In the genomic region with DNA sequence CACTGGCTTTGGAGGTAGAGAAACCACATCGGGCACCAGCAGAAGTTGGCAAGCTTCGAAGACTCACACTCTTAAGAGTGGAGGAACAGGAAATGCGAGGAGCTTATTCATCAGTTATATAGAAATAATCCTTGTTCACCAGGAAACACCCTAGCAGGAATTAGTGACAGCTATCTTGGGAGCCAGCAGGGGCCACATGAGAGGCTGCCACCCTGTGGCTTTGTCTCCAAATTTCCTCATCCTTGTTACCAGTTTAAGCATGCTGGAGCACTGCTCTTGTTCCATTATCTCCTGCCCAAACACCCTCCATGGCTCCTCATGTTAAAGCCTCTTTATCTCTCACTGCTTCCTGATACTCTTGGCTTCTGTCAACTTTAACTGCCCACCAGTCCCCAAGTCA, we compare ENCODE assay signal across 10 cellular contexts.
DNase-seq lines count a peak whose midpoint lies in the region; ATAC-seq and TF ChIP-seq lines count a peak whose summit lies in the region.
"Had no signal": no experiment of that assay in that cellular context is flagged by ENCODE, and none has a peak within 500 bp of the region (broad histone marks: within the 10 kb centered on the region; RNA-seq: fewer than 3 reads in every experiment).

No MANE protein-coding gene starts in this region.

- TF ChIP-seq CTCF in GM12873 (IDR thresholded peaks at IDR 0.05; ENCODE audit: insufficient read depth, low read depth, low read length, missing control alignments) = peak; percentile 7
- peak; percentile 50 for TF ChIP-seq CTCF in endodermal cell (conservative IDR thresholded peaks at IDR 0.05)

- H3K27me3 Mint-ChIP-seq in endodermal cell (ENCODE audit: insufficient read depth) = no peaks in the 10 kb centered on the region

- H3K9ac ChIP-seq in endodermal cell (ENCODE audit: extremely low read depth, low read length, poor library complexity, severe bottlenecking) = no peak overlapping the region

- H3K27ac Mint-ChIP-seq in endodermal cell = peak overlapping the region; percentile 77
- H3K27ac Mint-ChIP-seq: activated naive CD4-positive, alpha-beta T cell treated with anti-CD3 and anti-CD28 coated beads, Interleukin-2, amount 50 U/mL, for 72 hours had no signal

- peaks cover 33% of the 10 kb centered on the region for H3K4me1 ChIP-seq in endodermal cell (ENCODE audit: control insufficient read depth, insufficient read depth, low read length)

- WGBS in endodermal cell (ENCODE audit: insufficient coverage in 1 of 2, insufficient read length in 1 of 2), 2 experiments = 88 to 92% methylated on average over 3 of the region's 3 CpGs

- H3K27me3 ChIP-seq in endodermal cell (ENCODE audit: control insufficient read depth, insufficient read depth, low read length, poor library complexity, severe bottlenecking) = no peaks in the 10 kb centered on the region

- peak overlapping the region; percentile 41 for H3K4me3 ChIP-seq in endodermal cell (ENCODE audit: low read length)

- H3K4me3 Mint-ChIP-seq in endodermal cell = no peak overlapping the region
- H3K4me3 Mint-ChIP-seq: neural crest cell had no signal

- peaks cover under 1% of the 10 kb centered on the region for H3K36me3 Mint-ChIP-seq in endodermal cell (ENCODE audit: low read depth)
- H3K36me3 Mint-ChIP-seq: activated naive CD4-positive, alpha-beta T cell treated with anti-CD3 and anti-CD28 coated beads, Interleukin-2, amount 50 U/mL, for 72 hours had no signal

- no peak for ATAC-seq in GM21825 (IDR thresholded peaks at IDR 0.05; ENCODE audit: unreplicated experiment)

- H3K9me3 Mint-ChIP-seq in endodermal cell = peaks cover 11% of the 10 kb centered on the region
- H3K9me3 Mint-ChIP-seq: activated naive CD4-positive, alpha-beta T cell treated with anti-CD3 and anti-CD28 coated beads, Interleukin-2, amount 50 U/mL, for 72 hours; neural crest cell had no signal

- no peaks in the 10 kb centered on the region for H3K9me3 ChIP-seq in endodermal cell (ENCODE audit: control insufficient read depth, low read length)

- no peaks in the 10 kb centered on the region for H3K36me3 ChIP-seq in endodermal cell (ENCODE audit: control insufficient read depth, insufficient read depth, low read length)

- H3K4me1 Mint-ChIP-seq in endodermal cell = peaks cover 55% of the 10 kb centered on the region

- DNase-seq in NCI-H226 (peak; percentile 31), endodermal cell (peak; percentile 82), pons (ENCODE audit: low spot score) (peak; percentile 39), activated gamma-delta T cell treated with Interleukin-2 at 50 U/mL for 16 hours (no peak), NCI-H1694 (lab: John Stamatoyannopoulos, UW) (no peak)
- DNase-seq in activated effector memory CD4-positive, alpha-beta T cell treated with Interleukin-2 at 50 U/mL for 16 hours = no peak

- no peak overlapping the region for H3K27ac ChIP-seq in endodermal cell (ENCODE audit: low read depth, low read length)

Comparison
In these comparisons a context has a peak if more than half of its experiments do, and no peak if none do; other contexts are left out.
1. DNase-seq: peak in NCI-H226 (single experiment), endodermal cell (single experiment) and pons (single experiment); none in activated gamma-delta T cell treated with Interleukin-2 at 50 U/mL for 16 hours (single experiment), NCI-H1694 (single experiment) and activated effector memory CD4-positive, alpha-beta T cell treated with Interleukin-2 at 50 U/mL for 16 hours (single experiment).